Comparison of ENCODE assay signal across 21 cellular contexts in the genomic region with DNA sequence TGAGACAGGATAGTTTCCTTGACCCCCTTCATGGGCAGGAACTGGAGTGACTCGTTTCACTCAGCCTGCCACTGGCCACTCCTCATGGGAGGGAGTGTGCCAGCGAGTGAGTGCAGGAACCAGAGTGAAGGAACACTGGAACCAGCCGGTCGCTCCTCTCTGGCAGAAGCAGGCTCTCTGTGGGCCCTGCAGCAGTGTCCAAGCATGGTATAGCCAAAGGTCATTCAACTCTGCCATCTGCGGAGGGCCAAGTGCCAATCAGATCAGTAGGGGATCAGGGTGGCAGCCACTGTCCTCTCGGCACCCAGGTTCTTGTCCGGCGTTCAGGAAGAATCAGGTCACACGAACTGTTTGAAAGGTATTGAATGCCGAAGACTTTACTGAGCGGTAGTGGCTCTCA.
"Had no signal": no experiment of that assay in that cellular context is flagged by ENCODE, and none has a peak within 500 bp of the region (broad histone marks: within the 10 kb centered on the region; RNA-seq: fewer than 3 reads in every experiment).

No MANE protein-coding gene starts in this region.

- H3K36me3 Mint-ChIP-seq: activated naive CD4-positive, alpha-beta T cell treated with anti-CD3 and anti-CD28 coated beads, Interleukin-2, amount 10 ng/mL, durations not matched to agents 7 days and 5 days; activated naive CD8-positive, alpha-beta T cell treated with anti-CD3 and anti-CD28 coated beads for 36 hours; WTC11 had no signal

- H3K27ac Mint-ChIP-seq: activated naive CD4-positive, alpha-beta T cell treated with anti-CD3 and anti-CD28 coated beads, Interleukin-2, amount 10 ng/mL, durations not matched to agents 7 days and 5 days; activated naive CD8-positive, alpha-beta T cell treated with anti-CD3 and anti-CD28 coated beads for 36 hours; activated T-cell treated with anti-CD3 and anti-CD28 coated beads, Interleukin-2, amount 50 U/mL, for 72 hours; activated T-helper 2 cell treated with anti-CD3 and anti-CD28 coated beads, Interferon-gamma antibody, Interleukin-2, Interleukin-4, amounts not matched to agents 10 μg/mL and 5 μg/mL and 100 μg/mL, durations not matched to agents 14 hours and 24 hours and 36 hours; T-helper 17 cell; WTC11 had no signal

- DNase-seq: activated CD4-positive, alpha-beta T cell treated with anti-CD3 and anti-CD28 coated beads for 48 hours; activated CD4-positive, alpha-beta T cell treated with anti-CD3 and anti-CD28 coated beads, Interleukin-2, amount 50 U/mL, for 4 hours; activated CD4-positive, CD25-positive, alpha-beta regulatory T cell treated with anti-CD3 and anti-CD28 coated beads, Interleukin-2, amount 50 U/mL, for 72 hours; activated gamma-delta T cell treated with Interleukin-2 at 50 U/mL for 16 hours; activated naive CD4-positive, alpha-beta T cell treated with anti-CD3 and anti-CD28 coated beads, Interleukin-2, amount 10 ng/mL, durations not matched to agents 7 days and 5 days; activated naive CD8-positive, alpha-beta T cell treated with anti-CD3 and anti-CD28 coated beads for 36 hours; activated T-cell treated with anti-CD3 and anti-CD28 coated beads, Interleukin-2, amount 50 U/mL, for 72 hours; MM.1S; NCI-H1105 treated with DMSO at 0.1 percent for 48 hours; NCI-H1436 treated with DMSO at 0.1 percent for 48 hours; NCI-H187 treated with DMSO at 0.1 percent for 48 hours; NCI-H2081 treated with DMSO at 0.1 percent for 48 hours; NCI-H446; NCI-H524; SIG-M5; T-helper 17 cell; T-helper 9 cell had no signal

- H3K4me3 ChIP-seq: Peyer's patch had no signal

- H3K27ac ChIP-seq: Peyer's patch, RWPE1 had no signal

- H3K4me1 ChIP-seq: Peyer's patch had no signal

- H3K4me3 Mint-ChIP-seq: activated naive CD4-positive, alpha-beta T cell treated with anti-CD3 and anti-CD28 coated beads, Interleukin-2, amount 10 ng/mL, durations not matched to agents 7 days and 5 days; activated naive CD8-positive, alpha-beta T cell treated with anti-CD3 and anti-CD28 coated beads for 36 hours; activated T-cell treated with anti-CD3 and anti-CD28 coated beads, Interleukin-2, amount 50 U/mL, for 72 hours; T-helper 17 cell; WTC11 had no signal

- H3K4me1 Mint-ChIP-seq: T-helper 17 cell had no signal

- H3K36me3 ChIP-seq: Peyer's patch had no signal

- H3K9me3 ChIP-seq: Peyer's patch had no signal

- H3K27me3 ChIP-seq: Peyer's patch had no signal

- H3K9me3 Mint-ChIP-seq: activated naive CD4-positive, alpha-beta T cell treated with anti-CD3 and anti-CD28 coated beads, Interleukin-2, amount 10 ng/mL, durations not matched to agents 7 days and 5 days; activated naive CD8-positive, alpha-beta T cell treated with anti-CD3 and anti-CD28 coated beads for 36 hours; activated T-cell treated with anti-CD3 and anti-CD28 coated beads, Interleukin-2, amount 50 U/mL, for 72 hours; activated T-helper 2 cell treated with anti-CD3 and anti-CD28 coated beads, Interferon-gamma antibody, Interleukin-2, Interleukin-4, amounts not matched to agents 10 μg/mL and 5 μg/mL and 100 μg/mL, durations not matched to agents 14 hours and 24 hours and 36 hours; WTC11 had no signal

- ATAC-seq: activated T-cell treated with anti-CD3 and anti-CD28 coated beads, Interleukin-2, amount 50 U/mL, for 72 hours; T-helper 17 cell; WTC11 had no signal
